1 cellular context compared by ENCODE assay signal in genomic region chr2:174612960-174613359, GRCh38.
TF ChIP-seq lines count a peak whose summit lies in the region.

No MANE protein-coding gene starts in this region.

TF ChIP-seq in A549, 52 proteins besides CTCF, POLR2A, EP300 and RAD21 (continued from another document):
- TF ChIP-seq REST (IDR thresholded peaks at IDR 0.05) (no peak), JUNB (IDR thresholded peaks at IDR 0.05) (no peak), KDM1A (IDR thresholded peaks at IDR 0.05; ENCODE audit: low read depth) (no peak), MAZ (IDR thresholded peaks at IDR 0.05; ENCODE audit: borderline replicate concordance, low read depth, low read length) (no peak), PHF8 (IDR thresholded peaks at IDR 0.05; ENCODE audit: borderline replicate concordance, low read depth) (no peak), USF2 (IDR thresholded peaks at IDR 0.05) (no peak), CBX2 (IDR thresholded peaks at IDR 0.05; ENCODE audit: borderline replicate concordance, low read depth) (no peak), BHLHE40 (IDR thresholded peaks at IDR 0.05; ENCODE audit: low read depth, low read length) (no peak), ELK1 (IDR thresholded peaks at IDR 0.05; ENCODE audit: low read depth, low read length) (no peak), CHD4 (IDR thresholded peaks at IDR 0.05; ENCODE audit: borderline replicate concordance) (no peak)
